ENCODE assay signal across 27 cellular contexts in the genomic region with DNA sequence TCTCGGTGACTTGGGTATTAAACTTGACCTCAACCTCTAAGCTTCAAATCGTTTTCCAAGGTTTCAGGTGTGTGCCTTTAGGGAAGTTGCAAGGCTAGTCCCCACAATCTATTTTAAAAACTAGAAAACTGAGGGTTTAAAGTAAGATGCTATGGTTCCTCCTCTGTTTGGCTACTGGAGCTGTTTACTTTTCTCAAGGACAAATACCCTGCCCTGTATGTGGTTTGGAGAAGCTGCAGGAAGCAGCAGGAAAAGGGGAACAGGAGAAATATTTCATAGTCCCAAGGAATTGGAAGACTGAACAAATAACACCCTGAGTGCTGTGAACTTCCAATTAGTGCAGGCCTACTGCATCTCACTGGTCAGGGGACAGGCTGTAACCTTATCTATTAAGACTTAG.
"Had no signal": no experiment of that assay in that cellular context is flagged by ENCODE, and none has a peak within 500 bp of the region (broad histone marks: within the 10 kb centered on the region; RNA-seq: fewer than 3 reads in every experiment).

No MANE protein-coding gene starts in this region.

- DNase-seq: activated CD4-positive, alpha-beta T cell treated with anti-CD3 and anti-CD28 coated beads, Interleukin-2, amount 10 ng/mL, durations not matched to agents 7 days and 5 days; activated CD4-positive, CD25-positive, alpha-beta regulatory T cell treated with anti-CD3 and anti-CD28 coated beads, Interleukin-2, amount 50 U/mL, for 72 hours; activated CD8-positive, alpha-beta memory T cell treated with anti-CD3 and anti-CD28 coated beads, Interleukin-2, amount 10 ng/mL, durations not matched to agents 7 days and 5 days; activated CD8-positive, alpha-beta T cell treated with anti-CD3 and anti-CD28 coated beads for 36 hours; activated effector memory CD4-positive, alpha-beta T cell treated with anti-CD3 and anti-CD28 coated beads, Interleukin-2, amount 50 U/mL, for 16 hours; activated naive CD4-positive, alpha-beta T cell treated with anti-CD3 and anti-CD28 coated beads, Interleukin-2, amount 10 ng/mL, durations not matched to agents 7 days and 5 days; activated T-cell treated with anti-CD3 and anti-CD28 coated beads for 4 hours; body of pancreas; effector CD8-positive, alpha-beta T cell; head of caudate nucleus; mammary epithelial cell; midbrain; natural killer cell; occipital lobe; posterior cingulate gyrus; sigmoid colon; stimulated activated CD4-positive, alpha-beta T cell treated with anti-CD3 and anti-CD28 coated beads, Interleukin-2, amount 100 ng/mL, for 48 hours; stimulated activated naive CD4-positive, alpha-beta T cell; T-cell; testis; trophoblast cell; WERI-Rb-1 had no signal

- H3K27me3 ChIP-seq: body of pancreas, cardiac muscle cell, sigmoid colon, testis, vagina had no signal

- H3K9me3 Mint-ChIP-seq: activated CD4-positive, alpha-beta T cell treated with anti-CD3 and anti-CD28 coated beads, Interleukin-2, amount 10 ng/mL, durations not matched to agents 7 days and 5 days; activated CD8-positive, alpha-beta T cell treated with anti-CD3 and anti-CD28 coated beads for 36 hours; activated naive CD4-positive, alpha-beta T cell treated with anti-CD3 and anti-CD28 coated beads, Interleukin-2, amount 10 ng/mL, durations not matched to agents 7 days and 5 days; dendritic cell treated with granulocyte-macrophage colony-stimulating factor and Interleukin-4, amounts not matched to agents 40 ng/mL and 50 ng/mL, for 4 days; natural killer cell; T-cell; T-helper 2 cell treated with Interferon-gamma antibody and Interleukin-4, amounts not matched to agents 5 μg/mL and 100 μg/mL, for 36 hours had no signal

- H3K4me3 ChIP-seq: body of pancreas, cardiac muscle cell, sigmoid colon, testis, vagina had no signal

- H3K27ac ChIP-seq: cardiac muscle cell, sigmoid colon, testis, vagina, WERI-Rb-1 had no signal

- H3K36me3 Mint-ChIP-seq: activated CD8-positive, alpha-beta memory T cell treated with anti-CD3 and anti-CD28 coated beads, Interleukin-2, amount 10 ng/mL, durations not matched to agents 7 days and 5 days; activated naive CD4-positive, alpha-beta T cell treated with anti-CD3 and anti-CD28 coated beads, Interleukin-2, amount 10 ng/mL, durations not matched to agents 7 days and 5 days; natural killer cell; T-cell had no signal

- ATAC-seq: activated CD8-positive, alpha-beta memory T cell treated with anti-CD3 and anti-CD28 coated beads, Interleukin-2, amount 10 ng/mL, durations not matched to agents 7 days and 5 days; activated CD8-positive, alpha-beta T cell treated with anti-CD3 and anti-CD28 coated beads for 36 hours; body of pancreas; left lobe of liver; natural killer cell; T-cell had no signal

- H3K9me3 ChIP-seq: body of pancreas, sigmoid colon, testis, vagina had no signal

- H3K27ac Mint-ChIP-seq: activated CD4-positive, alpha-beta T cell treated with anti-CD3 and anti-CD28 coated beads, Interleukin-2, amount 10 ng/mL, durations not matched to agents 7 days and 5 days; activated CD8-positive, alpha-beta memory T cell treated with anti-CD3 and anti-CD28 coated beads, Interleukin-2, amount 10 ng/mL, durations not matched to agents 7 days and 5 days; activated CD8-positive, alpha-beta T cell treated with anti-CD3 and anti-CD28 coated beads for 36 hours; activated naive CD4-positive, alpha-beta T cell treated with anti-CD3 and anti-CD28 coated beads, Interleukin-2, amount 10 ng/mL, durations not matched to agents 7 days and 5 days; dendritic cell treated with granulocyte-macrophage colony-stimulating factor and Interleukin-4, amounts not matched to agents 40 ng/mL and 50 ng/mL, for 4 days; natural killer cell; T-cell; T-helper 2 cell treated with Interferon-gamma antibody and Interleukin-4, amounts not matched to agents 5 μg/mL and 100 μg/mL, for 36 hours had no signal

- H3K27me3 Mint-ChIP-seq: activated naive CD4-positive, alpha-beta T cell treated with anti-CD3 and anti-CD28 coated beads, Interleukin-2, amount 10 ng/mL, durations not matched to agents 7 days and 5 days; dendritic cell treated with granulocyte-macrophage colony-stimulating factor and Interleukin-4, amounts not matched to agents 40 ng/mL and 50 ng/mL, for 4 days had no signal

- H3K36me3 ChIP-seq: vagina, WERI-Rb-1 had no signal

- H3K4me1 Mint-ChIP-seq: activated CD8-positive, alpha-beta memory T cell treated with anti-CD3 and anti-CD28 coated beads, Interleukin-2, amount 10 ng/mL, durations not matched to agents 7 days and 5 days; natural killer cell had no signal

- H3K4me3 Mint-ChIP-seq: activated CD4-positive, alpha-beta T cell treated with anti-CD3 and anti-CD28 coated beads, Interleukin-2, amount 10 ng/mL, durations not matched to agents 7 days and 5 days; activated CD8-positive, alpha-beta memory T cell treated with anti-CD3 and anti-CD28 coated beads, Interleukin-2, amount 10 ng/mL, durations not matched to agents 7 days and 5 days; activated CD8-positive, alpha-beta T cell treated with anti-CD3 and anti-CD28 coated beads for 36 hours; activated naive CD4-positive, alpha-beta T cell treated with anti-CD3 and anti-CD28 coated beads, Interleukin-2, amount 10 ng/mL, durations not matched to agents 7 days and 5 days; dendritic cell treated with granulocyte-macrophage colony-stimulating factor and Interleukin-4, amounts not matched to agents 40 ng/mL and 50 ng/mL, for 4 days; natural killer cell; T-cell; T-helper 2 cell treated with Interferon-gamma antibody and Interleukin-4, amounts not matched to agents 5 μg/mL and 100 μg/mL, for 36 hours had no signal

- H3K4me1 ChIP-seq: testis had no signal
